ENCODE assay signal across 12 cellular contexts in the genomic region with DNA sequence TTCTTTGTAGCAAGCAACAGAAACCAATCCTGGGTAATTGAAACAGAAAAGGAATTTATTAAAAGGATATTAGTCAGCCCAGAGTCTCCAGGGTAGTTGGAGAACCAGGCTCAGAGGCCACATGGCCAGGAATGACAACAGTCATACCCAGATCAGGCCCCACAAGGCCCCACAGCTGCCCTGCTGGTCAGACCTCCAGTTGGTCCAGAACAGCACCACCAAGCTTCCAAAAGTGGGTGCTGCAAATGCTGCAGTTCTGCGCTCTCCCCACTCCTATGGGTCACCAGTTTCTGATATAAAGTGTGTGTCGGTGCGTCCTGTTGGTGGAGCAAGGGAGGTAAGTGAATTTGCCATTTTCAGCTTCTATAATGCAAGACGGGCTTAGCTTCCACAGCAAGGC. TPM values are rescaled to one million over a fixed set of nuclear protein-coding genes. Genes with fewer than 3 reads are reported as not detected.
DNase-seq lines count a peak whose midpoint lies in the region; ATAC-seq, FAIRE-seq and TF ChIP-seq lines count a peak whose summit lies in the region.
"Had no signal": no experiment of that assay in that cellular context is flagged by ENCODE, and none has a peak within 500 bp of the region (broad histone marks: within the 10 kb centered on the region; RNA-seq: fewer than 3 reads in every experiment).

No MANE protein-coding gene starts in this region.

- H3K4me1 ChIP-seq in A549: peaks cover 26% of the 10 kb centered on the region; the same call in 2 of the 3 replicates
- peaks cover 24% of the 10 kb centered on the region for H3K4me1 ChIP-seq in SJCRH30
- peaks cover 12% of the 10 kb centered on the region for H3K4me1 ChIP-seq in foreskin keratinocyte

- POLR2A ChIA-PET in A549 (lab: Yijun Ruan, JAX): no interaction called here

- no peak; a peak in 1 of 5 replicates for TF ChIP-seq RAD21 in A549 (conservative IDR thresholded peaks at IDR 0.05 in 1 of 2, IDR thresholded peaks at IDR 0.05 in 1 of 2)

- H3K4me2 ChIP-seq in A549: no peak overlapping the region

- CTCF ChIA-PET in A549 (lab: Yijun Ruan, JAX): interaction anchor here (0.6 to 1.8 kb wide), 5 partner anchors 9 to 782 kb away, joined by 3 to 5 read pairs (median 3); no protein-coding TSS in a partner anchor

- no peak for FAIRE-seq in A549 (lab: Jason Lieb, UNC)

- H3K9me3 ChIP-seq in A549 (no peaks in the 10 kb centered on the region), SJCRH30 (replicated peaks) (no peaks in the 10 kb centered on the region)

- ATAC-seq in A549: peak; percentile 70 to 79
- ATAC-seq in foreskin keratinocyte: no peak
- ATAC-seq in HG02852 (IDR thresholded peaks at IDR 0.05; ENCODE audit: unreplicated experiment): no peak
- ATAC-seq in GM19467 (IDR thresholded peaks at IDR 0.05; ENCODE audit: unreplicated experiment): no peak
- no peak for ATAC-seq in HG02938 (IDR thresholded peaks at IDR 0.05; ENCODE audit: unreplicated experiment)

- no peak for TF ChIP-seq POLR2A in A549 (IDR thresholded peaks at IDR 0.05; ENCODE audit: low read length)

- WGBS in A549 (ENCODE audit: missing lambda C conversion rate): 66% methylated on average over 4 of the region's 4 CpGs

- TF ChIP-seq EP300 in A549 (IDR thresholded peaks at IDR 0.05): no peak

- no peak; the same call in 2 of the 3 replicates for TF ChIP-seq CTCF in A549 (IDR thresholded peaks at IDR 0.05)
- peak; percentile 17 for TF ChIP-seq CTCF in GM20000 (IDR thresholded peaks at IDR 0.05; ENCODE audit: extremely low read depth, missing control alignments)
- TF ChIP-seq CTCF in foreskin keratinocyte (conservative IDR thresholded peaks at IDR 0.05): peak; percentile 26

- peaks cover 8% of the 10 kb centered on the region; the same call in 1 of the 2 replicates for H3K36me3 ChIP-seq in SJCRH30

- no peak overlapping the region for H3K4me3 ChIP-seq in A549
- no peak overlapping the region for H3K4me3 ChIP-seq in SJCRH30

- H3K27me3 ChIP-seq in SJCRH30 (no peaks in the 10 kb centered on the region), foreskin keratinocyte (no peaks in the 10 kb centered on the region)

- DNase-seq in A549 (ENCODE audit: low read depth in 1 of 2, low spot score in 1 of 2) (peak in 1 of 2 experiments; percentile 45), GM20000 (ENCODE audit: low spot score) (no peak), SJCRH30 (peak; percentile 42 to 50), foreskin keratinocyte (no peak), NCI-H2227 (lab: John Stamatoyannopoulos, UW; ENCODE audit: unreplicated experiment) (no peak)
- DNase-seq: amniotic stem cell; CD4-positive, CD25-positive, alpha-beta regulatory T cell; KBM-7; NCI-H345 had no signal

- H3K27ac ChIP-seq in A549: no peak overlapping the region
- H3K27ac ChIP-seq in SJCRH30: no peak overlapping the region
- no peak overlapping the region for H3K27ac ChIP-seq in foreskin keratinocyte

TF ChIP-seq in A549, 52 proteins besides CTCF, POLR2A, EP300 and RAD21:
- TF ChIP-seq CBX8 (IDR thresholded peaks at IDR 0.05) (no peak), ZFP36 (IDR thresholded peaks at IDR 0.05; ENCODE audit: borderline replicate concordance, partially characterized antibody) (no peak), ZSCAN20 (CRISPR knock-in tag; IDR thresholded peaks at IDR 0.05) (no peak), PHF8 (IDR thresholded peaks at IDR 0.05; ENCODE audit: borderline replicate concordance, low read depth) (no peak), JUNB (IDR thresholded peaks at IDR 0.05) (no peak), BHLHE40 (IDR thresholded peaks at IDR 0.05; ENCODE audit: low read depth, low read length) (no peak), RCOR1 (IDR thresholded peaks at IDR 0.05; ENCODE audit: low read depth, low read length) (no peak)
TF ChIP-seq in A549: peak in this region for 0.

RNA-seq across cellular contexts. Expression of a gene that starts 29.9 kb away (rescaled TPM):
- polyA plus RNA-seq in A549 (2011; rRNA removed) (1.3 and 1.6 TPM in 2 replicates), A549 (2017; fragmentation: RNase III; extraction: RNeasy Plus Mini Kit Qiagen cat#74134 plus additional on column Dnase treatment) (2.5 to 2.9 TPM (median 2.6 TPM) in 3 replicates), foreskin keratinocyte (2.5 and 3.0 TPM in 2 replicates)
- 1.3 and 2.0 TPM in 2 replicates for polyA plus RNA-seq in A549 (2012; cell fraction: cytosol; rRNA removed)
- 8.2 and 8.9 TPM in 2 replicates for polyA plus RNA-seq in A549 (2012; cell fraction: nucleus; rRNA removed)
- polyA minus RNA-seq in A549 (2011; rRNA and poly(A)+ RNA removed): 1.4 and 2.0 TPM in 2 replicates
- 30.8 and 34.1 TPM in 2 replicates for total RNA-seq in SJCRH30 (2014; rRNA removed; shearing (Covaris generic))
- 6.3 and 6.4 TPM in 2 replicates for total RNA-seq in foreskin keratinocyte

Comparison
In these comparisons a context has a peak if more than half of its experiments do, and no peak if none do; other contexts are left out.
1. ATAC-seq: peak in A549 (2 of 2); none in foreskin keratinocyte (single experiment), HG02852 (single experiment), GM19467 (single experiment) and HG02938 (single experiment).
2. DNase-seq: peak in SJCRH30 (2 of 2); none in GM20000 (single experiment), foreskin keratinocyte (0 of 2) and NCI-H2227 (single experiment).